ENCODE assay signal across 1 cellular context in genomic region chr1:28886731-28887417, GRCh38.
TF ChIP-seq lines count a peak whose summit lies in the region.

No MANE protein-coding gene starts in this region.

TF ChIP-seq in HepG2, 621 proteins besides CTCF, POLR2A, EP300 and RAD21 (continued from another document and continues in another):
- TF ChIP-seq STAT6 (CRISPR knock-in tag; IDR thresholded peaks at IDR 0.05; ENCODE audit: borderline replicate concordance) (no peak), TRIM22 (IDR thresholded peaks at IDR 0.05) (no peak), ARID4A (CRISPR knock-in tag; IDR thresholded peaks at IDR 0.05; ENCODE audit: borderline replicate concordance) (peak; percentile 71; the same call in 1 of the 2 replicates), KLF15 (CRISPR knock-in tag; IDR thresholded peaks at IDR 0.05; ENCODE audit: borderline replicate concordance) (peak; percentile 38; the same call in 1 of the 2 replicates), ZNF124 (CRISPR knock-in tag; IDR thresholded peaks at IDR 0.05) (no peak), ZNF143 (CRISPR knock-in tag; IDR thresholded peaks at IDR 0.05) (no peak), ZFP62 (CRISPR knock-in tag; IDR thresholded peaks at IDR 0.05) (no peak), NFIC (IDR thresholded peaks at IDR 0.05; ENCODE audit: low read length) (no peak), FOXO1 (CRISPR knock-in tag; IDR thresholded peaks at IDR 0.05) (no peak), AGO1 (IDR thresholded peaks at IDR 0.05; ENCODE audit: low read depth, low read length, poor library complexity, severe bottlenecking) (no peak), ZNF30 (CRISPR knock-in tag; IDR thresholded peaks at IDR 0.05) (no peak), ZNF367 (CRISPR knock-in tag; IDR thresholded peaks at IDR 0.05; ENCODE audit: borderline replicate concordance) (no peak), KIAA2018 (CRISPR knock-in tag; IDR thresholded peaks at IDR 0.05; ENCODE audit: borderline replicate concordance) (no peak), NR2C2 (CRISPR knock-in tag; IDR thresholded peaks at IDR 0.05; ENCODE audit: borderline replicate concordance) (no peak), ZFYVE20 (CRISPR knock-in tag; IDR thresholded peaks at IDR 0.05; ENCODE audit: borderline replicate concordance, low read depth) (no peak), ZMYM3 (CRISPR knock-in tag; IDR thresholded peaks at IDR 0.05) (no peak), LCORL (IDR thresholded peaks at IDR 0.05) (no peak), LCORL (CRISPR knock-in tag; IDR thresholded peaks at IDR 0.05) (peak; percentile 77), PLSCR1 (CRISPR knock-in tag; IDR thresholded peaks at IDR 0.05; ENCODE audit: borderline replicate concordance) (no peak), ZNF766 (CRISPR knock-in tag; IDR thresholded peaks at IDR 0.05; ENCODE audit: borderline replicate concordance) (no peak), POGZ (CRISPR knock-in tag; IDR thresholded peaks at IDR 0.05) (peak; percentile 53), ZNF574 (CRISPR knock-in tag; IDR thresholded peaks at IDR 0.05) (peak; percentile 43; the same call in 1 of the 2 replicates), ZNF569 (CRISPR knock-in tag; IDR thresholded peaks at IDR 0.05; ENCODE audit: borderline replicate concordance) (no peak), ZNF225 (CRISPR knock-in tag; IDR thresholded peaks at IDR 0.05) (no peak), REXO4 (CRISPR knock-in tag; IDR thresholded peaks at IDR 0.05; ENCODE audit: borderline replicate concordance) (no peak), ZNF564 (CRISPR knock-in tag; IDR thresholded peaks at IDR 0.05) (no peak), ZNF256 (CRISPR knock-in tag; conservative IDR thresholded peaks at IDR 0.05) (no peak), ZNF710 (CRISPR knock-in tag; IDR thresholded peaks at IDR 0.05; ENCODE audit: borderline replicate concordance) (peak; percentile 49; the same call in 1 of the 2 replicates), FOSL1 (CRISPR knock-in tag; IDR thresholded peaks at IDR 0.05; ENCODE audit: borderline replicate concordance) (no peak), ZKSCAN8 (CRISPR knock-in tag; IDR thresholded peaks at IDR 0.05; ENCODE audit: borderline replicate concordance) (no peak), TBX3 (IDR thresholded peaks at IDR 0.05; ENCODE audit: borderline replicate concordance) (0 out of 2 replicates have a peak, but pooled peaks have one; percentile 16), ELK4 (CRISPR knock-in tag; IDR thresholded peaks at IDR 0.05; ENCODE audit: borderline replicate concordance) (no peak), RFX1 (IDR thresholded peaks at IDR 0.05) (no peak), ZNF614 (CRISPR knock-in tag; IDR thresholded peaks at IDR 0.05; ENCODE audit: borderline replicate concordance) (no peak), FOXK2 (IDR thresholded peaks at IDR 0.05) (no peak), ZMAT3 (CRISPR knock-in tag; conservative IDR thresholded peaks at IDR 0.05) (no peak)
